Comparison of ENCODE assay signal across 8 cellular contexts in genomic region chr9:91978739-91979414, GRCh38. TPM values are rescaled to one million over a fixed set of nuclear protein-coding genes. Genes with fewer than 3 reads are reported as not detected.
DNase-seq lines count a peak whose midpoint lies in the region; ATAC-seq and TF ChIP-seq lines count a peak whose summit lies in the region.

No MANE protein-coding gene starts in this region.

- H3K27me3 Mint-ChIP-seq in T-helper 17 cell: no peaks in the 10 kb centered on the region
- no peaks in the 10 kb centered on the region for H3K27me3 Mint-ChIP-seq in activated T-cell treated with anti-CD3 and anti-CD28 coated beads, Interleukin-2, amount 50 U/mL, for 72 hours (ENCODE audit: low read depth)

- DNase-seq in DMS114 treated with DMSO at 0.1 percent for 48 hours (lab: John Stamatoyannopoulos, UW; ENCODE audit: unreplicated experiment): peak; percentile 2
- DNase-seq in KBM-7: peak; percentile 34
- DNase-seq in astrocyte of the spinal cord (ENCODE audit: low read depth, low spot score): peak; percentile 85
- DNase-seq in lower lobe of right lung: no peak
- DNase-seq in T-helper 17 cell: no peak
- DNase-seq in activated T-cell treated with anti-CD3 and anti-CD28 coated beads, Interleukin-2, amount 50 U/mL, for 72 hours: no peak
- no peak for DNase-seq in stimulated activated CD4-positive, alpha-beta T cell treated with anti-CD3 and anti-CD28 coated beads, Interleukin-1b, Interleukin-23, amount 100 ng/mL, for 48 hours

- no peak overlapping the region for H3K4me3 Mint-ChIP-seq in T-helper 17 cell
- H3K4me3 Mint-ChIP-seq in activated T-cell treated with anti-CD3 and anti-CD28 coated beads, Interleukin-2, amount 50 U/mL, for 72 hours: no peak overlapping the region

- TF ChIP-seq CTCF in astrocyte of the spinal cord (IDR thresholded peaks at IDR 0.05; ENCODE audit: low read depth, low read length): peak; percentile 29
- TF ChIP-seq CTCF in lower lobe of right lung (IDR thresholded peaks at IDR 0.05): peak; percentile 27

- H3K27me3 ChIP-seq in lower lobe of right lung (ENCODE audit: low read depth): no peaks in the 10 kb centered on the region

- intact Hi-C loops in lower lobe of right lung (cut with DNase I): no loop called here

- H3K4me3 ChIP-seq in astrocyte of the spinal cord (ENCODE audit: low read depth, low read length): no peak overlapping the region
- H3K4me3 ChIP-seq in lower lobe of right lung: no peak overlapping the region

- H3K4me1 ChIP-seq in lower lobe of right lung: no peaks in the 10 kb centered on the region

- no peak overlapping the region for H3K27ac Mint-ChIP-seq in T-helper 17 cell
- no peak overlapping the region for H3K27ac Mint-ChIP-seq in activated T-cell treated with anti-CD3 and anti-CD28 coated beads, Interleukin-2, amount 50 U/mL, for 72 hours

- no peaks in the 10 kb centered on the region for H3K4me1 Mint-ChIP-seq in T-helper 17 cell
- H3K4me1 Mint-ChIP-seq in activated T-cell treated with anti-CD3 and anti-CD28 coated beads, Interleukin-2, amount 50 U/mL, for 72 hours (ENCODE audit: low read depth): no peaks in the 10 kb centered on the region

- H3K36me3 ChIP-seq in lower lobe of right lung: no peaks in the 10 kb centered on the region

- ATAC-seq in lower lobe of right lung (peak in 1 of 2 donors; percentile 14), T-helper 17 cell (no peak), HG03342 (IDR thresholded peaks at IDR 0.05; ENCODE audit: unreplicated experiment) (no peak)
- no peak for ATAC-seq in activated T-cell treated with anti-CD3 and anti-CD28 coated beads, Interleukin-2, amount 50 U/mL, for 72 hours (replicated peaks in 1 of 2)

- H3K9me3 Mint-ChIP-seq in activated T-cell treated with anti-CD3 and anti-CD28 coated beads, Interleukin-2, amount 50 U/mL, for 72 hours: peaks cover 0 to 4% of the 10 kb centered on the region in 2 donors

- in situ Hi-C loops in KBM-7 (cut with MboI; ENCODE audit: low pct_unique_long_range_greater_than_20kb, low sequenced_read_pairs) (no loop called here), astrocyte of the spinal cord (cut with HindIII; ENCODE audit: low sequenced_read_pairs) (no loop called here)

- no peaks in the 10 kb centered on the region for H3K9me3 ChIP-seq in lower lobe of right lung
- no peaks in the 10 kb centered on the region for H3K9me3 ChIP-seq in T-helper 17 cell (ENCODE audit: control insufficient read depth, low read length, poor library complexity, severe bottlenecking)

- H3K36me3 Mint-ChIP-seq in T-helper 17 cell (ENCODE audit: low read depth): no peaks in the 10 kb centered on the region
- H3K36me3 Mint-ChIP-seq in activated T-cell treated with anti-CD3 and anti-CD28 coated beads, Interleukin-2, amount 50 U/mL, for 72 hours (ENCODE audit: insufficient read depth in 2 of 2): no peaks in the 10 kb centered on the region

- no peak overlapping the region for H3K27ac ChIP-seq in lower lobe of right lung

RNA-seq across cellular contexts. Expression of gene ROR2, which starts 28.8 kb away (rescaled TPM):
- total RNA-seq in lower lobe of right lung (3.8 TPM), T-helper 17 cell (under 1 TPM; 0.22 to 0.37 TPM)
- under 1 TPM; 0.07 to 0.10 TPM for total RNA-seq in activated T-cell treated with anti-CD3 and anti-CD28 coated beads, Interleukin-2, amount 50 U/mL, for 72 hours

Comparison
In these comparisons a context has a peak if more than half of its experiments do, and no peak if none do; other contexts are left out.
1. DNase-seq: peak in DMS114 treated with DMSO at 0.1 percent for 48 hours (single experiment), KBM-7 (single experiment) and astrocyte of the spinal cord (single experiment); none in lower lobe of right lung (single experiment), T-helper 17 cell (0 of 3), activated T-cell treated with anti-CD3 and anti-CD28 coated beads, Interleukin-2, amount 50 U/mL, for 72 hours (0 of 2) and stimulated activated CD4-positive, alpha-beta T cell treated with anti-CD3 and anti-CD28 coated beads, Interleukin-1b, Interleukin-23, amount 100 ng/mL, for 48 hours (single experiment).